Comparison of ENCODE assay signal across 9 cellular contexts in genomic region chr11:84780689-84781293, GRCh38.
A peak's percentile ranks its signal among the peaks of the same experiment; 100 is the strongest.
DNase-seq lines count a peak whose midpoint lies in the region; ATAC-seq, FAIRE-seq and TF ChIP-seq lines count a peak whose summit lies in the region.
"Had no signal": no experiment of that assay in that cellular context is flagged by ENCODE, and none has a peak within 500 bp of the region (broad histone marks: within the 10 kb centered on the region; RNA-seq: fewer than 3 reads in every experiment).

No MANE protein-coding gene starts in this region.

- no peak for FAIRE-seq in A549 (lab: Jason Lieb, UNC)

- no peaks in the 10 kb centered on the region for H3K9me3 ChIP-seq in A549

- peak; percentile 50 for TF ChIP-seq CTCF in A549 (IDR thresholded peaks at IDR 0.05)
- TF ChIP-seq CTCF in endothelial cell (IDR thresholded peaks at IDR 0.05; ENCODE audit: unreplicated experiment): peak; percentile 45
- TF ChIP-seq CTCF in progenitor cell of endocrine pancreas (IDR thresholded peaks at IDR 0.05; ENCODE audit: unreplicated experiment): peak; percentile 60

- H3K4me1 ChIP-seq in A549: no peaks in the 10 kb centered on the region

- peak; percentile 45 to 46; a peak in 3 of 5 replicates for TF ChIP-seq RAD21 in A549 (conservative IDR thresholded peaks at IDR 0.05 in 1 of 2, IDR thresholded peaks at IDR 0.05 in 1 of 2)

- ATAC-seq in A549 (peak; percentile 39 to 63; a peak in 2 of 6 replicates), GM18867 (IDR thresholded peaks at IDR 0.05; ENCODE audit: unreplicated experiment) (peak; percentile 71)

- DNase-seq in A549 (ENCODE audit: low read depth in 1 of 2, low spot score in 1 of 2): peak in 1 of 2 experiments; percentile 30
- peak; percentile 19 for DNase-seq in NCI-H69 (lab: John Stamatoyannopoulos, UW)
- DNase-seq in endothelial cell (ENCODE audit: low spot score): no peak
- no peak for DNase-seq in progenitor cell of endocrine pancreas (ENCODE audit: low spot score, unreplicated experiment)
- no peak for DNase-seq in GOT3 (lab: John Stamatoyannopoulos, UW)
- DNase-seq in HuH-7 (ENCODE audit: low spot score): no peak
- DNase-seq in CD1c-positive myeloid dendritic cell (ENCODE audit: extremely low spot score): no peak

- H3K4me3 Mint-ChIP-seq in endothelial cell (ENCODE audit: unreplicated experiment) (no peak overlapping the region), progenitor cell of endocrine pancreas (ENCODE audit: low read depth) (no peak overlapping the region)
- H3K4me3 Mint-ChIP-seq: central memory CD8-positive, alpha-beta T cell had no signal

- H3K27me3 Mint-ChIP-seq in endothelial cell (ENCODE audit: unreplicated experiment): no peaks in the 10 kb centered on the region
- H3K27me3 Mint-ChIP-seq in progenitor cell of endocrine pancreas: no peaks in the 10 kb centered on the region
- H3K27me3 Mint-ChIP-seq: central memory CD8-positive, alpha-beta T cell had no signal

- H3K36me3 Mint-ChIP-seq in endothelial cell (ENCODE audit: low read depth, unreplicated experiment): no peaks in the 10 kb centered on the region
- no peaks in the 10 kb centered on the region for H3K36me3 Mint-ChIP-seq in progenitor cell of endocrine pancreas (ENCODE audit: insufficient read depth)

- H3K27ac Mint-ChIP-seq in endothelial cell (ENCODE audit: unreplicated experiment): no peak overlapping the region
- no peak overlapping the region for H3K27ac Mint-ChIP-seq in progenitor cell of endocrine pancreas

- CTCF ChIA-PET in A549 (lab: Yijun Ruan, JAX): interaction anchor here (0.6 to 1.3 kb wide), 8 partner anchors 13 to 811 kb away, joined by 3 to 6 read pairs (median 4); no protein-coding TSS in a partner anchor

- H3K9me3 Mint-ChIP-seq in endothelial cell (ENCODE audit: unreplicated experiment): no peaks in the 10 kb centered on the region
- no peaks in the 10 kb centered on the region for H3K9me3 Mint-ChIP-seq in progenitor cell of endocrine pancreas (ENCODE audit: low read depth)

- H3K4me3 ChIP-seq in A549: no peak overlapping the region

- TF ChIP-seq POLR2A in A549 (IDR thresholded peaks at IDR 0.05; ENCODE audit: low read length): no peak

- H3K4me1 Mint-ChIP-seq in endothelial cell (ENCODE audit: unreplicated experiment) (peaks cover 6% of the 10 kb centered on the region), progenitor cell of endocrine pancreas (ENCODE audit: low read depth) (no peaks in the 10 kb centered on the region)
- H3K4me1 Mint-ChIP-seq: central memory CD8-positive, alpha-beta T cell had no signal

- no peak for TF ChIP-seq EP300 in A549 (IDR thresholded peaks at IDR 0.05)

- POLR2A ChIA-PET in A549 (lab: Yijun Ruan, JAX): interaction anchor here (0.9 kb wide), 1 partner anchor 222 kb away, joined by 5 read pairs; no protein-coding TSS in a partner anchor

- 2% methylated on average over 3 of the region's 3 CpGs for WGBS in A549 (ENCODE audit: missing lambda C conversion rate)

- H3K27ac ChIP-seq in A549: no peak overlapping the region

- H3K4me2 ChIP-seq in A549: no peak overlapping the region

TF ChIP-seq in A549, 52 proteins besides CTCF, POLR2A, EP300 and RAD21:
- TF ChIP-seq CHD2 (IDR thresholded peaks at IDR 0.05; ENCODE audit: low read length, partially characterized antibody): no peak
- no peak for TF ChIP-seq BCL3 (IDR thresholded peaks at IDR 0.05)
- TF ChIP-seq SMC3 (IDR thresholded peaks at IDR 0.05): peak; percentile 48; the same call in 2 of the 3 replicates
- TF ChIP-seq MAX (IDR thresholded peaks at IDR 0.05): no peak
- TF ChIP-seq PBX3 (IDR thresholded peaks at IDR 0.05): no peak
- no peak for TF ChIP-seq CEBPB (IDR thresholded peaks at IDR 0.05)
- no peak for TF ChIP-seq KDM1A (IDR thresholded peaks at IDR 0.05; ENCODE audit: low read depth)
